8 cellular contexts compared by ENCODE assay signal in the genomic region with DNA sequence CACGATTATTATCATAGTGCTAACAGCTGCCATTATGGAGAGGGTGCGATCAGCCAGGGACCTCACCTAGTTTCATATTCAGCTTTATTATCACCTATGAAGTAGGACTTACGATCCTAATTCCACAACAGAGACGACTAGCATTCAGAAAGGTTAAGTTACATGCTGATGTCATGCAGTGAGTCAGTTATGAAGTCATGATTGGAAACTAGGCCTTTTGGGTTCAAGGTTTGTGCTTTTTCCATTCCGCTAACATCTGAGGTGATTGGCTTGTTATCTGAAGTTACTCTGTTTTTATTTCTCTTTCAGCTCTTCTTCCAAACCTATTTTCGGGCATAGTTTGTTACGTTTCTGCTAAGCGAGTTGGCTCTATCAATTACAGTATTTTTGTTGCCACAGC.
"Had no signal": no experiment of that assay in that cellular context is flagged by ENCODE, and none has a peak within 500 bp of the region (broad histone marks: within the 10 kb centered on the region; RNA-seq: fewer than 3 reads in every experiment).

No MANE protein-coding gene starts in this region.

- H3K4me3 ChIP-seq: GM23248 had no signal

- H3K27ac ChIP-seq: GM23248, HL-60 had no signal

- ATAC-seq: HepG2 had no signal

- H3K9ac ChIP-seq: GM23248 had no signal

- FAIRE-seq: HepG2 had no signal

- H2AFZ ChIP-seq: GM23248 had no signal

- DNase-seq: GM23248, GOT3, H7, HCEC 1CT, HFFc6, KG1 had no signal
